Comparison of ENCODE assay signal across 30 cellular contexts in genomic region chr2:65708129-65708528, GRCh38.
DNase-seq lines count a peak whose midpoint lies in the region; ATAC-seq, FAIRE-seq and TF ChIP-seq lines count a peak whose summit lies in the region.
"Had no signal": no experiment of that assay in that cellular context is flagged by ENCODE, and none has a peak within 500 bp of the region (broad histone marks: within the 10 kb centered on the region; RNA-seq: fewer than 3 reads in every experiment).

No MANE protein-coding gene starts in this region.

- H3K4me1 Mint-ChIP-seq in astrocyte (ENCODE audit: low read depth, unreplicated experiment) (no peaks in the 10 kb centered on the region), T-cell (no peaks in the 10 kb centered on the region)
- H3K4me1 Mint-ChIP-seq: activated naive CD8-positive, alpha-beta T cell treated with anti-CD3 and anti-CD28 coated beads, Interleukin-2, amount 50 U/mL, for 24 hours; naive thymus-derived CD4-positive, alpha-beta T cell; stimulated activated memory B cell treated with anti-CD40 and anti-IgM and Interleukin-4, amounts not matched to agents 10 μg/mL and 1 μg/mL and 100 μg/mL, for 72 hours had no signal

- no peak overlapping the region for H3K4me3 ChIP-seq in astrocyte (ENCODE audit: insufficient read depth, low read depth, low read length)
- H3K4me3 ChIP-seq: esophagus squamous epithelium, SJCRH30, smooth muscle cell, thoracic aorta had no signal

- no peak overlapping the region for H3K9ac ChIP-seq in astrocyte (ENCODE audit: low read length)

- H2AFZ ChIP-seq in astrocyte (ENCODE audit: low read depth, low read length), result no peak overlapping the region

- no peaks in the 10 kb centered on the region for H3K27me3 ChIP-seq in astrocyte (ENCODE audit: insufficient read depth, low read length)
- H3K27me3 ChIP-seq: esophagus squamous epithelium, SJCRH30 had no signal

- H3K4me3 Mint-ChIP-seq in astrocyte (ENCODE audit: unreplicated experiment) (no peak overlapping the region), T-cell (no peak overlapping the region)
- H3K4me3 Mint-ChIP-seq: activated naive CD8-positive, alpha-beta T cell treated with anti-CD3 and anti-CD28 coated beads, Interleukin-2, amount 50 U/mL, for 24 hours; effector memory CD8-positive, alpha-beta T cell; naive thymus-derived CD4-positive, alpha-beta T cell; stimulated activated memory B cell treated with anti-CD40 and anti-IgM and Interleukin-4, amounts not matched to agents 10 μg/mL and 1 μg/mL and 100 μg/mL, for 72 hours; T-helper 1 cell treated with Interleukin-12 subunit alpha and Interleukin-12 subunit beta and Interleukin-4 antibody, amounts not matched to agents 30 μg/mL and 1 μg/mL, for 36 hours had no signal

- no peaks in the 10 kb centered on the region for H3K36me3 ChIP-seq in astrocyte (ENCODE audit: insufficient read depth, low read length)
- H3K36me3 ChIP-seq: esophagus squamous epithelium, SJCRH30, thoracic aorta had no signal

- ATAC-seq in T-cell (replicated peaks in 1 of 4), result no peak
- ATAC-seq: activated naive CD8-positive, alpha-beta T cell treated with anti-CD3 and anti-CD28 coated beads, Interleukin-2, amount 50 U/mL, for 24 hours; effector memory CD8-positive, alpha-beta T cell; left colon; naive thymus-derived CD4-positive, alpha-beta T cell; Panc1; stimulated activated memory B cell treated with anti-CD40 and anti-IgM and Interleukin-4, amounts not matched to agents 10 μg/mL and 1 μg/mL and 100 μg/mL, for 72 hours had no signal

- CTCF ChIA-PET in T-cell (lab: Charles Lee), result no interaction called here

- H3K9me3 ChIP-seq in astrocyte (ENCODE audit: insufficient read depth, low read depth, low read length), result no peaks in the 10 kb centered on the region
- H3K9me3 ChIP-seq: esophagus squamous epithelium, SJCRH30, thoracic aorta had no signal

- H3K4me1 ChIP-seq in astrocyte (ENCODE audit: insufficient read depth, low read length), result peaks cover 3% of the 10 kb centered on the region
- H3K4me1 ChIP-seq: esophagus squamous epithelium, SJCRH30 had no signal

- no peaks in the 10 kb centered on the region for H4K20me1 ChIP-seq in astrocyte (ENCODE audit: insufficient read depth, low read length)

- H3K27ac ChIP-seq in astrocyte (ENCODE audit: low read depth, low read length), result no peak overlapping the region
- H3K27ac ChIP-seq: esophagus squamous epithelium, HL-60, SJCRH30, thoracic aorta had no signal

- no peaks in the 10 kb centered on the region for H3K79me2 ChIP-seq in astrocyte (ENCODE audit: insufficient read depth, low read length)

- no peak for TF ChIP-seq CTCF in astrocyte (IDR thresholded peaks at IDR 0.05; ENCODE audit: insufficient read depth, low read depth, low read length)

- POLR2A ChIA-PET in T-cell (lab: Charles Lee), result no interaction called here

- H3K36me3 Mint-ChIP-seq in astrocyte (ENCODE audit: low read depth, unreplicated experiment) (no peaks in the 10 kb centered on the region), T-cell (no peaks in the 10 kb centered on the region)
- H3K36me3 Mint-ChIP-seq: stimulated activated memory B cell treated with anti-CD40 and anti-IgM and Interleukin-4, amounts not matched to agents 10 μg/mL and 1 μg/mL and 100 μg/mL, for 72 hours had no signal

- FAIRE-seq in astrocyte (lab: Jason Lieb, UNC), result no peak
- peak; percentile 68 for FAIRE-seq in urothelium cell line (lab: Jason Lieb, UNC)
- FAIRE-seq in GM19239 (lab: Jason Lieb, UNC), result no peak
- FAIRE-seq: colon, GM12891, H54 had no signal

- H3K27ac Mint-ChIP-seq in astrocyte (ENCODE audit: unreplicated experiment), result peak overlapping the region; percentile 16
- H3K27ac Mint-ChIP-seq in T-cell, result no peak overlapping the region
- H3K27ac Mint-ChIP-seq: activated naive CD8-positive, alpha-beta T cell treated with anti-CD3 and anti-CD28 coated beads, Interleukin-2, amount 50 U/mL, for 24 hours; effector memory CD8-positive, alpha-beta T cell; naive thymus-derived CD4-positive, alpha-beta T cell; stimulated activated memory B cell treated with anti-CD40 and anti-IgM and Interleukin-4, amounts not matched to agents 10 μg/mL and 1 μg/mL and 100 μg/mL, for 72 hours; T-helper 1 cell treated with Interleukin-12 subunit alpha and Interleukin-12 subunit beta and Interleukin-4 antibody, amounts not matched to agents 30 μg/mL and 1 μg/mL, for 36 hours had no signal

- H3K27me3 Mint-ChIP-seq in astrocyte (ENCODE audit: low read depth, unreplicated experiment), result no peaks in the 10 kb centered on the region
- peaks cover 4 to 10% of the 10 kb centered on the region in 2 donors for H3K27me3 Mint-ChIP-seq in T-cell

- H3K4me2 ChIP-seq in astrocyte (ENCODE audit: low read length), result peak overlapping the region; percentile 13
- H3K4me2 ChIP-seq: smooth muscle cell had no signal

- H3K9me3 Mint-ChIP-seq in astrocyte (ENCODE audit: unreplicated experiment), result no peaks in the 10 kb centered on the region
- peaks cover 0 to 5% (median 0%) of the 10 kb centered on the region in 3 donors for H3K9me3 Mint-ChIP-seq in T-cell
- H3K9me3 Mint-ChIP-seq: activated naive CD8-positive, alpha-beta T cell treated with anti-CD3 and anti-CD28 coated beads, Interleukin-2, amount 50 U/mL, for 24 hours; T-helper 1 cell treated with Interleukin-12 subunit alpha and Interleukin-12 subunit beta and Interleukin-4 antibody, amounts not matched to agents 30 μg/mL and 1 μg/mL, for 36 hours had no signal

- DNase-seq in GM03348 (ENCODE audit: low spot score) (peak; percentile 58), astrocyte (ENCODE audit: low read depth) (peak; percentile 79), hepatic stellate cell (ENCODE audit: low spot score) (peak; percentile 36), urothelium cell line (ENCODE audit: low spot score) (no peak), GM19239 (ENCODE audit: insufficient read length, low spot score) (no peak), T-cell (no peak)
- DNase-seq in effector CD4-positive, alpha-beta T cell, result no peak
- DNase-seq: activated CD4-positive, alpha-beta T cell treated with anti-CD3 and anti-CD28 coated beads for 4 hours; activated CD8-positive, alpha-beta memory T cell treated with anti-CD3 and anti-CD28 coated beads for 24 hours; activated gamma-delta T cell; activated naive CD8-positive, alpha-beta T cell treated with anti-CD3 and anti-CD28 coated beads, Interleukin-2, amount 50 U/mL, for 24 hours; activated T-cell treated with anti-CD3 and anti-CD28 coated beads, Interleukin-2, amount 50 U/mL, for 1 hour; DMS53; effector memory CD8-positive, alpha-beta T cell; esophagus squamous epithelium; left colon; naive thymus-derived CD4-positive, alpha-beta T cell; NCI-H1048; NCI-H187; NCI-H526; SJCRH30 had no signal

Comparison
In these comparisons a context has a peak if more than half of its experiments do, and no peak if none do; other contexts are left out.
1. DNase-seq: peak in GM03348 (single experiment), astrocyte (single experiment) and hepatic stellate cell (single experiment); none in urothelium cell line (single experiment), GM19239 (single experiment), effector CD4-positive, alpha-beta T cell (single experiment) and T-cell (0 of 34).